ENCODE assay signal across 17 cellular contexts in genomic region chr10:97717627-97718026, GRCh38. TPM values are rescaled to one million over a fixed set of nuclear protein-coding genes. Genes with fewer than 3 reads are reported as not detected.
DNase-seq lines count a peak whose midpoint lies in the region; ATAC-seq and TF ChIP-seq lines count a peak whose summit lies in the region.
"Had no signal": no experiment of that assay in that cellular context is flagged by ENCODE, and none has a peak within 500 bp of the region (broad histone marks: within the 10 kb centered on the region; RNA-seq: fewer than 3 reads in every experiment).

No MANE protein-coding gene starts in this region.

- H3K9me3 ChIP-seq in hepatocyte (ENCODE audit: low read depth) (no peaks in the 10 kb centered on the region), stomach (no peaks in the 10 kb centered on the region)
- H3K9me3 ChIP-seq: left lung, right lobe of liver had no signal

- H3K4me2 ChIP-seq in GM23338 (no peak overlapping the region), hepatocyte (no peak overlapping the region)

- 93% methylated on average over 7 of the region's 7 CpGs for WGBS in hepatocyte (ENCODE audit: low lambda C conversion rate, missing lambda C conversion rate)
- WGBS in stomach, 5 donors = 90 to 92% (median 92%) methylated on average over 7 of the region's 7 CpGs

- no peak for TF ChIP-seq POLR2A in stomach (IDR thresholded peaks at IDR 0.05)

- CTCF ChIA-PET in WTC11 (lab: Charles Lee) = interaction anchor here (1.4 to 3.9 kb wide), 4 partner anchors 8 to 16 kb away, joined by 5 to 26 read pairs (median 10); no protein-coding TSS in a partner anchor

- no peak for TF ChIP-seq EP300 in stomach (IDR thresholded peaks at IDR 0.05)

- H3K4me3 Mint-ChIP-seq in GM23338 (no peak overlapping the region; the same call in 2 of the 3 replicates), WTC11 (no peak overlapping the region), chondrocyte (ENCODE audit: unreplicated experiment) (no peak overlapping the region)
- H3K4me3 Mint-ChIP-seq: natural killer cell treated with Interleukin-12 subunit alpha and Interleukin-12 subunit beta and Interleukin-15 and Interleukin-18, amount 100 ng/mL, for 72 hours had no signal

- H3K27me3 ChIP-seq in GM23338 (ENCODE audit: insufficient read depth) (no peaks in the 10 kb centered on the region), hepatocyte (no peaks in the 10 kb centered on the region), stomach (no peaks in the 10 kb centered on the region)
- H3K27me3 ChIP-seq: right lobe of liver had no signal

- no peak overlapping the region for H3K4me3 ChIP-seq in GM23338
- no peak overlapping the region for H3K4me3 ChIP-seq in hepatocyte
- no peak overlapping the region for H3K4me3 ChIP-seq in stomach
- H3K4me3 ChIP-seq: GM23248, left lung, right lobe of liver had no signal

- H3F3A ChIP-seq in GM23338 (replicated peaks; ENCODE audit: low read depth) = peaks cover 21% of the 10 kb centered on the region

- no peak for TF ChIP-seq CTCF in GM23338 (conservative IDR thresholded peaks at IDR 0.05; ENCODE audit: low read depth in 2 of 2)
- TF ChIP-seq CTCF in WTC11 (IDR thresholded peaks at IDR 0.05) = no peak
- TF ChIP-seq CTCF in hepatocyte (IDR thresholded peaks at IDR 0.05; ENCODE audit: poor library complexity) = no peak
- no peak for TF ChIP-seq CTCF in stomach (IDR thresholded peaks at IDR 0.05)
- no peak for TF ChIP-seq CTCF in chondrocyte (IDR thresholded peaks at IDR 0.05)

- H3K9me3 Mint-ChIP-seq in GM23338 (no peaks in the 10 kb centered on the region; the same call in 2 of the 3 replicates), WTC11 (no peaks in the 10 kb centered on the region), chondrocyte (ENCODE audit: low read depth) (no peaks in the 10 kb centered on the region)
- H3K9me3 Mint-ChIP-seq: activated T-helper 2 cell treated with anti-CD3 and anti-CD28 coated beads, Interferon-gamma antibody, Interleukin-2, Interleukin-4, amounts not matched to agents 10 μg/mL and 5 μg/mL and 100 μg/mL, durations not matched to agents 14 hours and 24 hours and 36 hours; natural killer cell treated with Interleukin-12 subunit alpha and Interleukin-12 subunit beta and Interleukin-15 and Interleukin-18, amount 100 ng/mL, for 72 hours had no signal

- ATAC-seq in GM23338 (no peak), WTC11 (no peak)
- ATAC-seq: left lung; natural killer cell treated with Interleukin-12 subunit alpha and Interleukin-12 subunit beta and Interleukin-15 and Interleukin-18, amount 100 ng/mL, for 72 hours had no signal

- H3K27me3 Mint-ChIP-seq in GM23338 (ENCODE audit: insufficient read depth, low read depth, poor library complexity) = peaks cover 18% of the 10 kb centered on the region
- no peaks in the 10 kb centered on the region for H3K27me3 Mint-ChIP-seq in WTC11 (ENCODE audit: low read depth)
- H3K27me3 Mint-ChIP-seq in chondrocyte (ENCODE audit: low read depth) = no peaks in the 10 kb centered on the region

- H3K4me1 ChIP-seq in GM23338 (ENCODE audit: insufficient read depth) = peaks cover 54% of the 10 kb centered on the region
- peaks cover 41% of the 10 kb centered on the region for H3K4me1 ChIP-seq in hepatocyte (ENCODE audit: insufficient read depth)
- H3K4me1 ChIP-seq in stomach = peaks cover 38 to 75% (median 58%) of the 10 kb centered on the region in 4 donors

- H4K20me1 ChIP-seq in GM23338 (replicated peaks; ENCODE audit: insufficient read depth) (no peaks in the 10 kb centered on the region), hepatocyte (ENCODE audit: insufficient read depth, poor library complexity, severe bottlenecking) (no peaks in the 10 kb centered on the region)

- POLR2A ChIA-PET in WTC11 (lab: Charles Lee) = interaction anchor here (1.2 kb wide), 1 partner anchor 30 kb away, joined by 3 read pairs; the partner anchor contains the start of gene AVPI1

- DNase-seq in GM23338 (ENCODE audit: low spot score) (no peak), WTC11 (ENCODE audit: low spot score) (no peak), hepatocyte (ENCODE audit: low spot score) (no peak), stomach (no peak), H4 (ENCODE audit: low spot score) (no peak), chondrocyte (ENCODE audit: low spot score) (no peak), DMS153 (lab: John Stamatoyannopoulos, UW) (no peak), activated T-cell treated with anti-CD3 and anti-CD28 coated beads for 4 hours (no peak)
- DNase-seq: activated CD8-positive, alpha-beta memory T cell treated with anti-CD3 and anti-CD28 coated beads for 24 hours; cortex of kidney; GM23248; left lung; NCI-H1930; NCI-H524 treated with DMSO at 0.1 percent for 48 hours had no signal

- no peak overlapping the region for H3K27ac Mint-ChIP-seq in GM23338
- H3K27ac Mint-ChIP-seq in WTC11 = peak overlapping the region; percentile 17; the same call in 1 of the 2 replicates
- H3K27ac Mint-ChIP-seq in chondrocyte (ENCODE audit: unreplicated experiment) = no peak overlapping the region
- H3K27ac Mint-ChIP-seq: activated T-helper 2 cell treated with anti-CD3 and anti-CD28 coated beads, Interferon-gamma antibody, Interleukin-2, Interleukin-4, amounts not matched to agents 10 μg/mL and 5 μg/mL and 100 μg/mL, durations not matched to agents 14 hours and 24 hours and 36 hours; natural killer cell treated with Interleukin-12 subunit alpha and Interleukin-12 subunit beta and Interleukin-15 and Interleukin-18, amount 100 ng/mL, for 72 hours had no signal

- H3K9me2 ChIP-seq in GM23338 (ENCODE audit: insufficient read depth) = no peaks in the 10 kb centered on the region
- no peaks in the 10 kb centered on the region for H3K9me2 ChIP-seq in hepatocyte (replicated peaks; ENCODE audit: insufficient read depth)

- H3K4me1 Mint-ChIP-seq in GM23338 (peaks cover 48% of the 10 kb centered on the region), WTC11 (peaks cover 51% of the 10 kb centered on the region), chondrocyte (ENCODE audit: low read depth) (peaks cover 52% of the 10 kb centered on the region)

- H3K36me3 ChIP-seq in GM23338 (ENCODE audit: insufficient read depth) = peaks cover 7% of the 10 kb centered on the region; the same call in 1 of the 2 replicates
- H3K36me3 ChIP-seq in hepatocyte (replicated peaks; ENCODE audit: insufficient read depth, low read depth) = no peaks in the 10 kb centered on the region
- peaks cover 0 to 10% (median 6%) of the 10 kb centered on the region in 4 donors for H3K36me3 ChIP-seq in stomach
- H3K36me3 ChIP-seq: right lobe of liver had no signal

- peaks cover 46% of the 10 kb centered on the region for H3K36me3 Mint-ChIP-seq in GM23338 (ENCODE audit: low read depth)
- peaks cover 10% of the 10 kb centered on the region for H3K36me3 Mint-ChIP-seq in WTC11
- H3K36me3 Mint-ChIP-seq in chondrocyte (ENCODE audit: low read depth) = peaks cover 31% of the 10 kb centered on the region
- H3K36me3 Mint-ChIP-seq: natural killer cell treated with Interleukin-12 subunit alpha and Interleukin-12 subunit beta and Interleukin-15 and Interleukin-18, amount 100 ng/mL, for 72 hours had no signal

- H3K27ac ChIP-seq in GM23338 (ENCODE audit: low read depth) = peak overlapping the region; percentile 86; the same call in 1 of the 2 replicates
- peak overlapping the region; percentile 57 for H3K27ac ChIP-seq in hepatocyte
- H3K27ac ChIP-seq in stomach = peak overlapping the region in 4 of 5 donors; percentile 68 to 96 (median 79)
- H3K27ac ChIP-seq: GM23248 had no signal

- H2AFZ ChIP-seq in GM23338 = no peak overlapping the region
- H2AFZ ChIP-seq in hepatocyte = no peak overlapping the region
- H2AFZ ChIP-seq: GM23248 had no signal

- intact Hi-C loops in stomach (cut with DNase I; ENCODE audit: low total_unique reads) = no loop called here

- H3K79me2 ChIP-seq in GM23338 (replicated peaks; ENCODE audit: insufficient read depth) (peaks cover 17% of the 10 kb centered on the region), hepatocyte (peaks cover 28% of the 10 kb centered on the region)

TF ChIP-seq in GM23338, 12 proteins besides CTCF, POLR2A, EP300 and RAD21 (continues in another document):
- TF ChIP-seq ZNF114 (CRISPR knock-in tag; IDR thresholded peaks at IDR 0.05) = no peak

TF ChIP-seq in WTC11, 78 proteins besides CTCF, POLR2A, EP300 and RAD21 (continues in another document):
- TF ChIP-seq FOXK1 (CRISPR knock-in tag; IDR thresholded peaks at IDR 0.05) = no peak

RNA-seq across cellular contexts. Expression of gene MARVELD1, which starts 4.1 kb away (rescaled TPM):
- total RNA-seq in GM23338 (2014; rRNA removed; shearing (Covaris generic)) = 19.3 and 23.7 TPM in 2 replicates
- polyA plus RNA-seq in GM23338 (2016; fragmentation: Nextera tagmentation; extraction: Ambion mirVana) = 7.3 and 8.7 TPM in 2 replicates
- total RNA-seq in WTC11 (2021) = 36.8 to 37.7 TPM (median 36.9 TPM) in 3 replicates
- total RNA-seq in hepatocyte = 25.4 and 29.5 TPM in 2 replicates
- 52.5 and 53.1 TPM in 2 replicates for polyA plus RNA-seq in hepatocyte
- 10 to 100 TPM in 3 of 5 donors, 1 to 10 TPM in 2; 8.8 to 21.0 (median 12.7) TPM for total RNA-seq in stomach
- 10 to 100 TPM in 1 of 3 donors, 1 to 10 TPM in 2; 5.7 to 13.6 (median 8.4) TPM for polyA plus RNA-seq in stomach
- total RNA-seq in H4 (2014; rRNA removed; shearing (Covaris generic)) = 33.4 and 46.1 TPM in 2 replicates
- 133 to 150 TPM (median 143 TPM) in 3 replicates for total RNA-seq in chondrocyte

RNA-seq across cellular contexts. Expression of gene ZFYVE27, which starts 19.3 kb away (rescaled TPM):
- total RNA-seq in GM23338 (2014; rRNA removed; shearing (Covaris generic)) = 20.7 and 25.8 TPM in 2 replicates
- polyA plus RNA-seq in GM23338 (2016; fragmentation: Nextera tagmentation; extraction: Ambion mirVana) (13.3 and 15.0 TPM in 2 replicates), hepatocyte (30.3 and 31.9 TPM in 2 replicates), stomach (10 to 100 TPM in 1 of 3 donors, 1 to 10 TPM in 2; 4.3 to 16.3 (median 7.6) TPM)
- total RNA-seq in WTC11 (2021) (23.2 to 26.9 TPM (median 26.0 TPM) in 3 replicates), hepatocyte (20.1 and 24.9 TPM in 2 replicates), stomach (10 to 100 TPM in 4 of 5 donors, 1 to 10 TPM in 1; 6.7 to 77.1 (median 25.2) TPM), chondrocyte (16.9 to 18.1 TPM (median 17.1 TPM) in 3 replicates)
- total RNA-seq in H4 (2014; rRNA removed; shearing (Covaris generic)) = 10.2 and 13.1 TPM in 2 replicates

RNA-seq across cellular contexts. Expression of gene AVPI1, which starts 30.6 kb away (rescaled TPM):
- total RNA-seq in GM23338 (2014; rRNA removed; shearing (Covaris generic)) = 7.4 and 8.2 TPM in 2 replicates
- polyA plus RNA-seq in GM23338 (2016; fragmentation: Nextera tagmentation; extraction: Ambion mirVana) (7.6 and 8.9 TPM in 2 replicates), hepatocyte (28.5 and 34.1 TPM in 2 replicates), stomach (10 to 100 TPM; 16.7 to 38.2 (median 23.5) TPM)
- total RNA-seq in WTC11 (2021) (8.1 to 9.8 TPM (median 9.0 TPM) in 3 replicates), hepatocyte (23.8 and 26.4 TPM in 2 replicates), stomach (10 to 100 TPM in 4 of 5 donors, 1 to 10 TPM in 1; 2.3 to 24.6 (median 12.1) TPM), chondrocyte (5.1 to 7.7 TPM (median 6.5 TPM) in 3 replicates)
- total RNA-seq in H4 (2014; rRNA removed; shearing (Covaris generic)) = 26.8 and 32.1 TPM in 2 replicates

RNA-seq across cellular contexts. Expression of gene SFRP5, which starts 54.2 kb away (rescaled TPM):
- 3.5 and 5.1 TPM in 2 replicates for total RNA-seq in GM23338 (2014; rRNA removed; shearing (Covaris generic))
- polyA plus RNA-seq in GM23338 (2016; fragmentation: Nextera tagmentation; extraction: Ambion mirVana) = 2.4 and 3.4 TPM in 2 replicates
- 2.4 to 3.5 TPM (median 3.1 TPM) in 3 replicates for total RNA-seq in WTC11 (2021)
- 17.2 and 18.5 TPM in 2 replicates for total RNA-seq in hepatocyte
- polyA plus RNA-seq in hepatocyte = 36.6 and 48.9 TPM in 2 replicates
- 1 to 10 TPM in 3 of 5 donors, under 1 TPM in 1, not detected in 1; 0.45 to 4.6 (median 2.1) TPM for total RNA-seq in stomach
- polyA plus RNA-seq in stomach = 1 to 10 TPM in 2 of 3 donors, under 1 TPM in 1; 0.75 to 8.4 (median 2.1) TPM
- total RNA-seq in H4 (2014; rRNA removed; shearing (Covaris generic)) = not detected in 2 replicates
- 0.31 to 0.80 TPM (median 0.35 TPM) in 3 replicates for total RNA-seq in chondrocyte
- total RNA-seq: activated T-helper 2 cell treated with anti-CD3 and anti-CD28 coated beads, Interferon-gamma antibody, Interleukin-2, Interleukin-4, amounts not matched to agents 10 μg/mL and 5 μg/mL and 100 μg/mL, durations not matched to agents 14 hours and 24 hours and 36 hours; GM23248; natural killer cell treated with Interleukin-12 subunit alpha and Interleukin-12 subunit beta and Interleukin-15 and Interleukin-18, amount 100 ng/mL, for 72 hours had no signal
- polyA plus RNA-seq: GM23248 had no signal
